8 cellular contexts compared by ENCODE assay signal in the genomic region with DNA sequence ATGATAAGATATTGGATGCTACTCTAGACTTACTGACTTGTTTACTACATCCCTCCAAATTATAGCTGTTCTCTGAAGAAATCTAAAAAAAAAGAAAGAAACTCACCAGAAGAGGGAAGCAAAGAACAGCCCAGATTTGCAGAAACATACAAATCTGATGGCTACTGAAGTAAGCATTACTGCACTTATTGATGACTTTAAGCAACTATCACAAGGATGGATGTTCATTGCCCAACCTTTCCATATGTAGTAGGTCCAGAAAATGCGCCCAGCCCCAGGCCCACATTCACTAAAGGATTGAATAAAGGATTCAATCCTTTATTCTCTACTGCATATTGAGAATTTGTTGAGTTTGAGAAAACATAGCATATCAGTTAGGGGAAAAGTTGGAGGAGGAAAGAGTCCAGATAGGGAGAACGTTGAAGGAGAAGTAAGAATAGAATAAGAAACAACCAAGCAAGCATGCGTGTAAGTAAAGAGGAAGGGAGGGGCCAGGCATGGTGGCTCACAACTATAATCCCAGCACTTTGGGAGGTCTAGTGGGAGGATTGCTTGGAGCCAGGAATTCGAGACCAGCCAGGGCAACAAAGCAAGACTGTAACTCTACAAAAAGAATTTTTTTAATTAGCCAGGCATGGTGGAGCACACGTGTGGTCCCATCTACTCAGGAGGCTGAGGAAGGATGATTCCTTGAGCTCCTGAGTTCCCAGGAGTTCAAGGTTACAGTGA. TPM values are rescaled to one million over a fixed set of nuclear protein-coding genes. Genes with fewer than 3 reads are reported as not detected.
DNase-seq lines count a peak whose midpoint lies in the region; ATAC-seq and TF ChIP-seq lines count a peak whose summit lies in the region.

No MANE protein-coding gene starts in this region.

- H3K9me3 ChIP-seq in SK-N-SH (no peaks in the 10 kb centered on the region), spleen (peaks cover 0 to 15% (median 4%) of the 10 kb centered on the region in 8 donors)

- H3K79me2 ChIP-seq in SK-N-SH (ENCODE audit: insufficient read depth): no peaks in the 10 kb centered on the region

- H3K4me3 Mint-ChIP-seq in Calu3 (ENCODE audit: low read depth, unreplicated experiment): no peak overlapping the region

- no peaks in the 10 kb centered on the region for H3K36me3 ChIP-seq in SK-N-SH (replicated peaks in 1 of 2; ENCODE audit: control insufficient read depth in 1 of 2, insufficient read depth in 2 of 2, low read length in 1 of 2)
- H3K36me3 ChIP-seq in spleen: no peaks in the 10 kb centered on the region

- no peak for TF ChIP-seq POLR2A in spleen (IDR thresholded peaks at IDR 0.05)

- no peaks in the 10 kb centered on the region; a peak in 1 of 4 replicates for H3K4me1 ChIP-seq in SK-N-SH (ENCODE audit: control insufficient read depth in 1 of 2, insufficient read depth in 2 of 2, low read depth in 1 of 2, low read length in 1 of 2)
- H3K4me1 ChIP-seq in spleen: peaks cover 0 to 67% (median 33%) of the 10 kb centered on the region in 6 donors

- H3K9ac ChIP-seq in SK-N-SH: no peak overlapping the region

- TF ChIP-seq CTCF in Calu3 (IDR thresholded peaks at IDR 0.05; ENCODE audit: unreplicated experiment): peak; percentile 34
- peak; percentile 69 for TF ChIP-seq CTCF in SK-N-SH (IDR thresholded peaks at IDR 0.05)
- TF ChIP-seq CTCF in fibroblast of the aortic adventitia (IDR thresholded peaks at IDR 0.05; ENCODE audit: insufficient read depth, low read length): peak; percentile 67
- TF ChIP-seq CTCF in spleen (IDR thresholded peaks at IDR 0.05 in 8 of 11, conservative IDR thresholded peaks at IDR 0.05 in 3 of 11): peak in 8 of 11 experiments; percentile 17 to 46 (median 26)

- H3K9me2 ChIP-seq in SK-N-SH: no peaks in the 10 kb centered on the region

- H3K27me3 ChIP-seq in SK-N-SH (ENCODE audit: insufficient read depth) (no peaks in the 10 kb centered on the region), spleen (replicated peaks in 1 of 7) (no peaks in the 10 kb centered on the region)

- H3K27me3 Mint-ChIP-seq in Calu3 (ENCODE audit: unreplicated experiment): no peaks in the 10 kb centered on the region

- H4K20me1 ChIP-seq in SK-N-SH (ENCODE audit: insufficient read depth): no peaks in the 10 kb centered on the region

- TF ChIP-seq RAD21 in SK-N-SH (IDR thresholded peaks at IDR 0.05; ENCODE audit: low read length): peak; percentile 74

- WGBS in SK-N-SH (ENCODE audit: low lambda C conversion rate): 48% methylated on average over 5 of the region's 5 CpGs
- 44 to 53% (median 51%) methylated on average over 5 of the region's 5 CpGs for WGBS in spleen, 5 donors

- H3F3A ChIP-seq in SK-N-SH (replicated peaks; ENCODE audit: insufficient read depth): no peaks in the 10 kb centered on the region

- CTCF ChIA-PET in Calu3 (lab: Charles Lee) (interaction anchor here (0.9 to 1.8 kb wide), 8 partner anchors 34 to 412 kb away, joined by 3 to 29 read pairs (median 4); partner anchors contain the start of genes DMXL1 and DTWD2), SK-N-SH (lab: Yijun Ruan, JAX) (interaction anchor here (1.0 to 1.9 kb wide), 10 partner anchors 10 to 410 kb away, joined by 3 to 18 read pairs (median 4); partner anchors contain the start of gene DTWD2)

- POLR2A ChIA-PET in SK-N-SH (lab: Yijun Ruan, JAX): no interaction called here

- no TSS peak for BruUV-seq in Calu3 (replicated peaks; lab: Mats Ljungman, UMichigan)

- ATAC-seq in GM19043 (IDR thresholded peaks at IDR 0.05; ENCODE audit: low read depth, unreplicated experiment) (peak; percentile 69), HG03354 (IDR thresholded peaks at IDR 0.05; ENCODE audit: poor library complexity, severe bottlenecking, unreplicated experiment) (peak; percentile 79)

- TF ChIP-seq EP300 in SK-N-SH (IDR thresholded peaks at IDR 0.05; ENCODE audit: borderline replicate concordance in 1 of 2, low read depth in 1 of 2, low read length in 1 of 2): no peak

- intact Hi-C loops in Calu3 (cut with micrococcal nuclease; ENCODE audit: unreplicated experiment) (loop anchor here (1.0 to 10.0 kb wide), 4 partner anchors 110 to 720 kb away; no protein-coding TSS in a partner anchor), spleen (cut with DNase I; ENCODE audit: low total_unique reads) (no loop called here)

- no peak for DNase-seq in Calu3
- DNase-seq in SK-N-SH: peak; percentile 33
- DNase-seq in fibroblast of the aortic adventitia (ENCODE audit: low read depth): peak; percentile 72
- DNase-seq in spleen: peak; percentile 52
- no peak for DNase-seq in KG1 (lab: John Stamatoyannopoulos, UW)
- DNase-seq in stimulated activated CD4-positive, alpha-beta T cell treated with anti-CD3 and anti-CD28 coated beads, Interleukin-15, amount 100 ng/mL, for 24 hours: no peak

- H3K27ac ChIP-seq in SK-N-SH (ENCODE audit: low read depth in 2 of 2, low read length in 1 of 2): no peak overlapping the region
- H3K27ac ChIP-seq in spleen: peak overlapping the region in 4 of 8 donors; percentile 24 to 72 (median 54)

- H3K36me3 Mint-ChIP-seq in Calu3 (ENCODE audit: insufficient read depth, unreplicated experiment): no peaks in the 10 kb centered on the region

- no peaks in the 10 kb centered on the region for H3K9me3 Mint-ChIP-seq in Calu3 (ENCODE audit: low read depth, unreplicated experiment)

- H3K4me1 Mint-ChIP-seq in Calu3 (ENCODE audit: low read depth, unreplicated experiment): peaks cover 9% of the 10 kb centered on the region

- H2AFZ ChIP-seq in SK-N-SH (ENCODE audit: low read depth): no peak overlapping the region

- no peak overlapping the region for H3K4me2 ChIP-seq in SK-N-SH

- H3K4me3 ChIP-seq in SK-N-SH (ENCODE audit: low read depth in 2 of 2, low read length in 1 of 2) (no peak overlapping the region), fibroblast of the aortic adventitia (ENCODE audit: low read depth, low read length) (no peak overlapping the region), spleen (no peak overlapping the region)

- no peak overlapping the region for H3K27ac Mint-ChIP-seq in Calu3 (ENCODE audit: unreplicated experiment)

TF ChIP-seq in SK-N-SH, 30 proteins besides CTCF, POLR2A, EP300 and RAD21:
- TF ChIP-seq CHD2 (IDR thresholded peaks at IDR 0.05; ENCODE audit: low read length, partially characterized antibody) (no peak), NFIC (IDR thresholded peaks at IDR 0.05; ENCODE audit: borderline replicate concordance) (no peak), SMC3 (IDR thresholded peaks at IDR 0.05; ENCODE audit: low read depth, low read length) (peak; percentile 68)

RNA-seq across cellular contexts. Expression of gene DTWD2, which starts 33.8 kb away (rescaled TPM):
- total RNA-seq in Calu3 (2022): 12.3 and 12.6 TPM in 2 replicates
- polyA plus RNA-seq in SK-N-SH (2012; rRNA removed): 2.4 and 2.5 TPM in 2 replicates
- 2.6 and 2.7 TPM in 2 replicates for polyA plus RNA-seq in SK-N-SH (2012; cell fraction: cytosol; rRNA removed)
- polyA plus RNA-seq in SK-N-SH (2012; cell fraction: nucleus; rRNA removed): 3.3 and 7.4 TPM in 2 replicates
- 7.7 and 9.0 TPM in 2 replicates for total RNA-seq in fibroblast of the aortic adventitia (ENCODE audit: low replicate concordance)
- 10 to 100 TPM in 3 of 7 donors, 1 to 10 TPM in 4; 7.2 to 25.5 (median 9.6) TPM for total RNA-seq in spleen
- 1 to 10 TPM; 1.2 to 3.0 (median 1.4) TPM for polyA plus RNA-seq in spleen

RNA-seq across cellular contexts. Expression of gene DMXL1, which starts 48.7 kb away (rescaled TPM):
- total RNA-seq in Calu3 (2022) (43.3 and 46.6 TPM in 2 replicates), fibroblast of the aortic adventitia (ENCODE audit: low replicate concordance) (57.6 and 152 TPM in 2 replicates), spleen (10 to 100 TPM; 64.3 to 89.9 (median 75.9) TPM)
- polyA plus RNA-seq in SK-N-SH (2012; rRNA removed) (6.6 and 7.6 TPM in 2 replicates), spleen (10 to 100 TPM; 19.3 to 27.3 (median 22.5) TPM)
- polyA plus RNA-seq in SK-N-SH (2012; cell fraction: cytosol; rRNA removed): 7.4 and 9.5 TPM in 2 replicates
- polyA plus RNA-seq in SK-N-SH (2012; cell fraction: nucleus; rRNA removed): 6.2 and 14.9 TPM in 2 replicates

Comparison
In these comparisons a context has a peak if more than half of its experiments do, and no peak if none do; other contexts are left out.
1. DNase-seq: peak in SK-N-SH (single experiment), fibroblast of the aortic adventitia (single experiment) and spleen (single experiment); none in Calu3 (single experiment), KG1 (single experiment) and stimulated activated CD4-positive, alpha-beta T cell treated with anti-CD3 and anti-CD28 coated beads, Interleukin-15, amount 100 ng/mL, for 24 hours (single experiment).
2. Peak in every context shown above with its lines, with median percentiles within 50 percentile points of each other: CTCF ChIP-seq.